ENCODE assay signal across 20 cellular contexts in the genomic region with DNA sequence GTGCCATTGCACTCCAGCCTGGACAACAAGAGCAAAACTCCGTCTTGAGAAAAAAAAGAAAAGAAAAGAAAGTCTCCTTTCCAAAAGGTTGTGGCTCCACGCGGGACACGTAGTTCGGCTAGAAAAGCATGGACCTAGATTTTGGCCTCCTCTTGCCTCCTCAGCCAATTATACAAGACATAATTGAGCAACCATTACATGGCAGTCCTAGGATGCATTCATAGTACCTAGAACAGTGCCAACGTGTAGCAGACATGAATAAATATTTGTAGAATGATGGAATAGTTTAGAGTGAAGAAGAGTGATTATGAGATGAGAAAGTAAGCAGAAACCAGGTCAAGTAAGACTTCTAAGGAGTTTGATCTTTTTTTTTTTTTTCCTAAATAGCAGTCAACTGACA.
"Had no signal": no experiment of that assay in that cellular context is flagged by ENCODE, and none has a peak within 500 bp of the region (broad histone marks: within the 10 kb centered on the region; RNA-seq: fewer than 3 reads in every experiment).

No MANE protein-coding gene starts in this region.

- H3K9me3 ChIP-seq: body of pancreas, right atrium auricular region, transverse colon, vagina had no signal

- H3K4me3 Mint-ChIP-seq: activated CD4-positive, alpha-beta T cell treated with anti-CD3 and anti-CD28 coated beads, Interleukin-2, amount 10 ng/mL, durations not matched to agents 24 days and 14 days; activated CD8-positive, alpha-beta T cell treated with anti-CD3 and anti-CD28 coated beads, Interleukin-2, amount 10 ng/mL, durations not matched to agents 7 days and 5 days; T-helper 17 cell had no signal

- H3K27me3 ChIP-seq: body of pancreas, right atrium auricular region, transverse colon, vagina had no signal

- H3K4me1 ChIP-seq: right atrium auricular region had no signal

- H3K27ac Mint-ChIP-seq: activated CD8-positive, alpha-beta T cell treated with anti-CD3 and anti-CD28 coated beads, Interleukin-2, amount 10 ng/mL, durations not matched to agents 7 days and 5 days; progenitor cell of endocrine pancreas; T-helper 17 cell had no signal

- H3K9me3 Mint-ChIP-seq: activated CD4-positive, alpha-beta T cell treated with anti-CD3 and anti-CD28 coated beads, Interleukin-2, amount 10 ng/mL, durations not matched to agents 24 days and 14 days had no signal

- H3K27me3 Mint-ChIP-seq: activated CD4-positive, alpha-beta T cell treated with anti-CD3 and anti-CD28 coated beads, Interleukin-2, amount 10 ng/mL, durations not matched to agents 24 days and 14 days; progenitor cell of endocrine pancreas; T-helper 17 cell had no signal

- H3K36me3 ChIP-seq: right atrium auricular region, transverse colon, vagina had no signal

- DNase-seq: activated CD4-positive, alpha-beta T cell treated with anti-CD3 and anti-CD28 coated beads, Interleukin-2, amount 10 ng/mL, durations not matched to agents 24 days and 14 days; activated CD8-positive, alpha-beta memory T cell treated with anti-CD3 and anti-CD28 coated beads, Interleukin-2, amount 50 U/mL, for 4 hours; activated CD8-positive, alpha-beta T cell treated with anti-CD3 and anti-CD28 coated beads, Interleukin-2, amount 10 ng/mL, durations not matched to agents 7 days and 5 days; activated naive CD4-positive, alpha-beta T cell; amygdala; body of pancreas; caudate nucleus; hypothalamus; mesendoderm; stimulated activated CD4-positive, alpha-beta T cell treated with anti-CD3 and anti-CD28 coated beads, Interleukin-15, amount 100 ng/mL, for 24 hours; stimulated activated CD4-positive, alpha-beta T cell treated with anti-CD3 and anti-CD28 coated beads, Interleukin-4, amount 100 ng/mL, for 1 hour; stimulated activated naive CD4-positive, alpha-beta T cell treated with Interleukin-2 at 50 U/mL for 16 hours; substantia nigra; T-helper 17 cell; transverse colon; WERI-Rb-1 had no signal

- H3K27ac ChIP-seq: right atrium auricular region, vagina had no signal

- H3K4me3 ChIP-seq: body of pancreas, right atrium auricular region, transverse colon, vagina had no signal

- ATAC-seq: activated CD8-positive, alpha-beta T cell treated with anti-CD3 and anti-CD28 coated beads, Interleukin-2, amount 10 ng/mL, durations not matched to agents 7 days and 5 days; body of pancreas; esophagus mucosa; T-helper 17 cell had no signal
